Comparison of ENCODE assay signal across 8 cellular contexts in genomic region chr19:29667941-29668340, GRCh38. TPM values are rescaled to one million over a fixed set of nuclear protein-coding genes. Genes with fewer than 3 reads are reported as not detected.
A peak's percentile ranks its signal among the peaks of the same experiment; 100 is the strongest.
DNase-seq lines count a peak whose midpoint lies in the region; ATAC-seq and TF ChIP-seq lines count a peak whose summit lies in the region.

No MANE protein-coding gene starts in this region.

- POLR2A ChIA-PET in GM10248 (lab: Yijun Ruan, JAX) = interaction anchor here (0.9 to 1.0 kb wide), 2 partner anchors 55 to 62 kb away, joined by 3 read pairs; partner anchors contain the start of gene POP4

- peak overlapping the region; percentile 83 for H3K27ac Mint-ChIP-seq in activated naive CD8-positive, alpha-beta T cell

- no peak overlapping the region for H3K4me2 ChIP-seq in OCI-LY1 (ENCODE audit: low read length)

- H3K9me2 ChIP-seq in OCI-LY1 (ENCODE audit: low read depth, low read length) = no peaks in the 10 kb centered on the region

- no peak for ATAC-seq in HG02970 (IDR thresholded peaks at IDR 0.05; ENCODE audit: low FRiP score, unreplicated experiment)

- TF ChIP-seq CTCF in GM10248 (IDR thresholded peaks at IDR 0.05; ENCODE audit: control extremely low read depth, extremely low read depth, low read depth, missing control alignments) = peak; percentile 36
- peak; percentile 36 for TF ChIP-seq CTCF in OCI-LY1 (IDR thresholded peaks at IDR 0.05; ENCODE audit: low read length)

- CTCF ChIA-PET in GM10248 (lab: Yijun Ruan, JAX) = interaction anchor here (1.0 to 8.7 kb wide), 7 partner anchors 10 to 206 kb away, joined by 3 to 58 read pairs (median 8); partner anchors contain the start of gene C19orf12

- peaks cover 78% of the 10 kb centered on the region for H3K4me1 Mint-ChIP-seq in activated naive CD8-positive, alpha-beta T cell (ENCODE audit: low read depth)

- no peak overlapping the region for H2AFZ ChIP-seq in OCI-LY1 (ENCODE audit: low read length)

- intact Hi-C loops in posterior vena cava (cut with DNase I) = loop anchor here in 1 of 2 donors (5.0 kb wide), 1 partner anchor 44 kb away; no protein-coding TSS in a partner anchor

- H3K27me3 ChIP-seq in OCI-LY1 (ENCODE audit: insufficient read depth, low read length) = no peaks in the 10 kb centered on the region

- peaks cover 15% of the 10 kb centered on the region for H3K36me3 Mint-ChIP-seq in activated naive CD8-positive, alpha-beta T cell

- peaks cover 56% of the 10 kb centered on the region for H3K4me1 ChIP-seq in OCI-LY1 (ENCODE audit: insufficient read depth, low read length, severe bottlenecking)

- no peaks in the 10 kb centered on the region for H3K9me3 ChIP-seq in OCI-LY1 (ENCODE audit: low read length)

- no peaks in the 10 kb centered on the region for H3K79me2 ChIP-seq in OCI-LY1 (ENCODE audit: insufficient read depth, low read length)

- H3K4me3 ChIP-seq in OCI-LY1 (ENCODE audit: low read depth, low read length, poor library complexity, severe bottlenecking) = no peak overlapping the region

- H3K36me3 ChIP-seq in OCI-LY1 (ENCODE audit: insufficient read depth, low read length) = no peaks in the 10 kb centered on the region

- peak overlapping the region; percentile 24 for H3K27ac ChIP-seq in OCI-LY1 (ENCODE audit: low read depth, low read length, poor library complexity, severe bottlenecking)

- no peak for DNase-seq in GM10248 (ENCODE audit: extremely low spot score)
- DNase-seq in posterior vena cava (ENCODE audit: low spot score) = peak; percentile 73
- no peak for DNase-seq in HUDEP-2 (lab: John Stamatoyannopoulos, UW; ENCODE audit: unreplicated experiment in 76 of 76)
- DNase-seq in NCI-H526 treated with DMSO at 0.1 percent for 48 hours (lab: John Stamatoyannopoulos, UW) = no peak
- DNase-seq in cerebellar cortex (ENCODE audit: low spot score) = no peak

- peaks cover 3% of the 10 kb centered on the region for H3K9me3 Mint-ChIP-seq in activated naive CD8-positive, alpha-beta T cell (ENCODE audit: low read depth)

- peak overlapping the region; percentile 91 for H3K4me3 Mint-ChIP-seq in activated naive CD8-positive, alpha-beta T cell

- H3K27me3 Mint-ChIP-seq in activated naive CD8-positive, alpha-beta T cell = no peaks in the 10 kb centered on the region

- no peaks in the 10 kb centered on the region for H4K20me1 ChIP-seq in OCI-LY1 (ENCODE audit: insufficient read depth, low read length)

- H3F3A ChIP-seq in OCI-LY1 (ENCODE audit: insufficient read depth, low read length) = no peaks in the 10 kb centered on the region

- no peak overlapping the region for H3K9ac ChIP-seq in OCI-LY1 (ENCODE audit: low read length)

RNA-seq across cellular contexts. Expression of gene PLEKHF1, which starts 2.7 kb away (rescaled TPM):
- 10 to 100 TPM; 20.7 to 21.0 TPM for total RNA-seq in posterior vena cava

RNA-seq across cellular contexts. Expression of gene C19orf12, which starts 47.1 kb away (rescaled TPM):
- total RNA-seq in posterior vena cava = 10 to 100 TPM; 26.7 to 29.8 TPM
